In the genomic region with DNA sequence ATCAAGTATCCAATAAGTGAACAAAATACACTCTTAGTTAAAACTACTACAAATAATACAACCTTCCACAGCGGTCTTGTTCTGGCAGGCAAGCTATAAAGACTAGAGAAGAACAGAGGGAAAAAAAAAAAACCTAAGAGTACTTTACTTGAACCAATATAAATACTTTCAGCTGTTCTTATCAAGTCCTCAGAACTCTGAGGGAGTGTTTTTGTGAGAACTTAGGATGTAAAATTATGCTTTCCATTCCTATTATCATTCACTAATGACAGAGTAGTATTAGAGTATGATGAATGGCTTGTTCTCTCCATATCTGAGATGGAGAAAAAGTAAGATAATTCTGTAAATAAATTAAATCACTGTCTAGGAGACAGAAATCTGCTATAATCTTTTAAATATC, we compare ENCODE assay signal across 22 cellular contexts.
"Had no signal": no experiment of that assay in that cellular context is flagged by ENCODE, and none has a peak within 500 bp of the region (broad histone marks: within the 10 kb centered on the region; RNA-seq: fewer than 3 reads in every experiment).

No MANE protein-coding gene starts in this region.

- DNase-seq: dermis blood vessel endothelial cell; dorsolateral prefrontal cortex; effector CD4-positive, alpha-beta T cell; effector memory CD4-positive, alpha-beta T cell; foreskin keratinocyte; heart left ventricle; hypothalamus; immature natural killer cell; islet precursor cell; kidney; kidney glomerular epithelial cell; left colon; left ventricle myocardium superior; lower lobe of right lung; mesendoderm; mucosa of descending colon; naive thymus-derived CD4-positive, alpha-beta T cell had no signal

- H3K27ac ChIP-seq: coronary artery, dorsolateral prefrontal cortex, esophagus muscularis mucosa, foreskin keratinocyte, heart left ventricle, hepatocyte, lower lobe of right lung had no signal

- H2AFZ ChIP-seq: hepatocyte had no signal

- H3K9me3 ChIP-seq: esophagus muscularis mucosa, gastroesophageal sphincter, heart left ventricle, lower lobe of right lung, mucosa of descending colon had no signal

- H3K27me3 ChIP-seq: dorsolateral prefrontal cortex, esophagus muscularis mucosa, foreskin keratinocyte, gastroesophageal sphincter, heart left ventricle, hepatocyte had no signal

- ATAC-seq: foreskin keratinocyte; gastroesophageal sphincter; heart left ventricle; left colon; left lobe of liver; left ventricle myocardium superior; lower lobe of right lung; mucosa of descending colon; naive thymus-derived CD4-positive, alpha-beta T cell had no signal

- H3K4me3 ChIP-seq: coronary artery, dorsolateral prefrontal cortex, esophagus muscularis mucosa, gastroesophageal sphincter, heart left ventricle, hepatocyte, lower lobe of right lung, mucosa of descending colon had no signal

- H3K4me2 ChIP-seq: hepatocyte had no signal

- H3K4me1 ChIP-seq: foreskin keratinocyte, heart left ventricle, lower lobe of right lung had no signal
